Comparison of ENCODE assay signal across 8 cellular contexts in genomic region chr17:10845388-10845751, GRCh38. TPM values are rescaled to one million over a fixed set of nuclear protein-coding genes. Genes with fewer than 3 reads are reported as not detected.
DNase-seq lines count a peak whose midpoint lies in the region; ATAC-seq and TF ChIP-seq lines count a peak whose summit lies in the region.

No MANE protein-coding gene starts in this region.

- intact Hi-C loops in heart left ventricle (cut with DNase I), result loop anchor here (1.0 to 10.0 kb wide), 7 partner anchors 93 to 201 kb away; no protein-coding TSS in a partner anchor
- intact Hi-C loops in left ventricle myocardium superior (cut with micrococcal nuclease), result loop anchor here (10.0 kb wide), 1 partner anchor 201 kb away; no protein-coding TSS in a partner anchor
- intact Hi-C loops in ascending aorta (cut with DNase I), result loop anchor here (1.0 kb wide), 2 partner anchors 108 to 199 kb away; no protein-coding TSS in a partner anchor
- intact Hi-C loops in colonic mucosa (cut with DNase I), result loop anchor here (1.0 to 5.0 kb wide), 3 partner anchors 78 to 198 kb away; no protein-coding TSS in a partner anchor

- ATAC-seq in heart left ventricle, result no peak
- ATAC-seq in left ventricle myocardium superior, result no peak

- H3K9me3 ChIP-seq in heart left ventricle (peaks cover 0 to 6% (median 0%) of the 10 kb centered on the region in 12 donors), ascending aorta (no peaks in the 10 kb centered on the region), mucosa of rectum (ENCODE audit: control insufficient read depth in 2 of 2, low read length in 2 of 2) (no peaks in the 10 kb centered on the region), tibial nerve (no peaks in the 10 kb centered on the region), colonic mucosa (no peaks in the 10 kb centered on the region)

- DNase-seq in heart left ventricle (no peak), left ventricle myocardium superior (no peak), ascending aorta (ENCODE audit: low spot score in 2 of 2) (no peak), tibial nerve (ENCODE audit: low spot score in 2 of 2) (no peak), DMS53 treated with DMSO at 0.1 percent for 48 hours (lab: John Stamatoyannopoulos, UW; ENCODE audit: unreplicated experiment) (no peak), GM20000 (ENCODE audit: low spot score) (no peak), colonic mucosa (no peak)

- H3K4me1 ChIP-seq in heart left ventricle (peaks cover 0 to 11% (median 0%) of the 10 kb centered on the region in 12 donors), ascending aorta (peaks cover 0 to 4% of the 10 kb centered on the region in 2 donors), mucosa of rectum (ENCODE audit: control insufficient read depth in 2 of 2, insufficient read depth in 2 of 2, low read length in 2 of 2) (peaks cover 10 to 17% of the 10 kb centered on the region in 2 donors), tibial nerve (peaks cover 0 to 24% (median 4%) of the 10 kb centered on the region in 4 donors), colonic mucosa (no peaks in the 10 kb centered on the region)

- TF ChIP-seq CTCF in heart left ventricle (IDR thresholded peaks at IDR 0.05) (peak in 2 of 12 donors; percentile 2 to 3), ascending aorta (IDR thresholded peaks at IDR 0.05) (no peak), tibial nerve (IDR thresholded peaks at IDR 0.05) (peak in 1 of 5 experiments; percentile 3), GM20000 (IDR thresholded peaks at IDR 0.05; ENCODE audit: extremely low read depth, missing control alignments) (no peak), colonic mucosa (IDR thresholded peaks at IDR 0.05) (no peak)

- H3K27ac ChIP-seq in heart left ventricle (no peak overlapping the region), ascending aorta (no peak overlapping the region), mucosa of rectum (ENCODE audit: low read depth in 2 of 2, low read length in 2 of 2) (peak overlapping the region; percentile 94 to 95), tibial nerve (no peak overlapping the region), colonic mucosa (no peak overlapping the region)

- peaks cover 0 to 9% (median 0%) of the 10 kb centered on the region in 9 donors for H3K27me3 ChIP-seq in heart left ventricle
- H3K27me3 ChIP-seq in ascending aorta, result no peaks in the 10 kb centered on the region
- H3K27me3 ChIP-seq in mucosa of rectum (ENCODE audit: control insufficient read depth in 2 of 2, insufficient read depth in 2 of 2, low read length in 2 of 2), result no peaks in the 10 kb centered on the region
- no peaks in the 10 kb centered on the region for H3K27me3 ChIP-seq in tibial nerve
- no peaks in the 10 kb centered on the region for H3K27me3 ChIP-seq in colonic mucosa

- H3K4me3 ChIP-seq in heart left ventricle (peak overlapping the region in 7 of 12 donors; percentile 26 to 60 (median 45)), ascending aorta (peak overlapping the region; percentile 57 to 72), mucosa of rectum (ENCODE audit: low read length in 2 of 2) (peak overlapping the region; percentile 80 to 89), tibial nerve (peak overlapping the region; percentile 35 to 55 (median 44)), colonic mucosa (no peak overlapping the region)

- peak overlapping the region in 1 of 2 donors; percentile 65 for H3K9ac ChIP-seq in mucosa of rectum (ENCODE audit: low read depth in 1 of 2, low read length in 2 of 2)
- H3K9ac ChIP-seq in colonic mucosa (ENCODE audit: low read depth in 2 of 2, low read length in 2 of 2), result peak overlapping the region in 1 of 2 donors; percentile 94

- H3K36me3 ChIP-seq in heart left ventricle, result no peaks in the 10 kb centered on the region
- no peaks in the 10 kb centered on the region for H3K36me3 ChIP-seq in ascending aorta
- peaks cover 0 to 8% of the 10 kb centered on the region in 2 donors for H3K36me3 ChIP-seq in mucosa of rectum (ENCODE audit: control insufficient read depth in 2 of 2, insufficient read depth in 2 of 2, low read length in 2 of 2)
- no peaks in the 10 kb centered on the region for H3K36me3 ChIP-seq in tibial nerve
- no peaks in the 10 kb centered on the region for H3K36me3 ChIP-seq in colonic mucosa

- WGBS in heart left ventricle, 4 donors, result 17 to 18% (median 17%) methylated on average over 6 of the region's 6 CpGs
- WGBS in tibial nerve, 2 donors, result 16 to 18% methylated on average over 6 of the region's 6 CpGs

- no peak for TF ChIP-seq POLR2A in heart left ventricle (IDR thresholded peaks at IDR 0.05)
- TF ChIP-seq POLR2A in tibial nerve (IDR thresholded peaks at IDR 0.05), result no peak

- TF ChIP-seq EP300 in tibial nerve (IDR thresholded peaks at IDR 0.05), result no peak

RNA-seq across cellular contexts. Expression of gene PIRT, which starts 7.5 kb away (rescaled TPM):
- total RNA-seq in heart left ventricle, result not detected
- not detected for polyA plus RNA-seq in heart left ventricle
- total RNA-seq in left ventricle myocardium superior, result not detected
- not detected for total RNA-seq in ascending aorta
- not detected for total RNA-seq in tibial nerve
- total RNA-seq in colonic mucosa, result 1 to 10 TPM in 1 of 2 donors, under 1 TPM in 1; 0.40 to 1.5 TPM

RNA-seq across cellular contexts. Expression of gene TMEM238L, which starts 41.5 kb away (rescaled TPM):
- not detected for total RNA-seq in heart left ventricle
- polyA plus RNA-seq in heart left ventricle, result not detected
- not detected for total RNA-seq in left ventricle myocardium superior
- not detected for total RNA-seq in ascending aorta
- not detected for total RNA-seq in tibial nerve
- 10 to 100 TPM; 63.1 to 68.8 TPM for total RNA-seq in colonic mucosa

Comparison
In these comparisons a context has a peak if more than half of its experiments do, and no peak if none do; other contexts are left out.
1. H3K27ac ChIP-seq: peak in mucosa of rectum (2 of 2); none in heart left ventricle (0 of 12), ascending aorta (0 of 2), tibial nerve (0 of 4) and colonic mucosa (single experiment).
2. RNA of gene TMEM238L, which starts 41.5 kb away (total RNA-seq): 63.1 to 68.8 TPM in colonic mucosa; not detected in heart left ventricle, not detected in left ventricle myocardium superior (single experiment), not detected in ascending aorta (single experiment) and not detected in tibial nerve; every median in the first group is over 10 times any median in the second.